30 cellular contexts compared by ENCODE assay signal in genomic region chr5:34848230-34848629, GRCh38. TPM values are rescaled to one million over a fixed set of nuclear protein-coding genes. Genes with fewer than 3 reads are reported as not detected.
"Had no signal": no experiment of that assay in that cellular context is flagged by ENCODE, and none has a peak within 500 bp of the region (broad histone marks: within the 10 kb centered on the region; RNA-seq: fewer than 3 reads in every experiment).

No MANE protein-coding gene starts in this region.

- H3K4me3 Mint-ChIP-seq: dendritic cell treated with granulocyte-macrophage colony-stimulating factor and Interleukin-4, amounts not matched to agents 40 ng/mL and 50 ng/mL, for 4 days; effector memory CD8-positive, alpha-beta T cell; endodermal cell; mesothelial cell of epicardium had no signal

- ATAC-seq: effector memory CD8-positive, alpha-beta T cell; esophagus mucosa; gastrocnemius medialis; heart right ventricle; left cardiac atrium; left lung; left ventricle myocardium superior; lower lobe of right lung; mucosa of descending colon had no signal

- H3K4me3 ChIP-seq: colonic mucosa, esophagus squamous epithelium, gastrocnemius medialis, heart right ventricle, left lung, lower lobe of right lung, mucosa of descending colon had no signal

- H3K4me1 Mint-ChIP-seq: endodermal cell had no signal

- FAIRE-seq: endometrium, islet of Langerhans, keratinocyte had no signal

- H3K4me1 ChIP-seq: colonic mucosa, esophagus squamous epithelium, gastrocnemius medialis, heart right ventricle, left lung, lower lobe of right lung had no signal

- H3K9me3 Mint-ChIP-seq: effector memory CD8-positive, alpha-beta T cell; endodermal cell had no signal

- H3K27ac Mint-ChIP-seq: dendritic cell treated with granulocyte-macrophage colony-stimulating factor and Interleukin-4, amounts not matched to agents 40 ng/mL and 50 ng/mL, for 4 days; effector memory CD8-positive, alpha-beta T cell; endodermal cell; mesothelial cell of epicardium had no signal

- H3K9me3 ChIP-seq: colonic mucosa, esophagus squamous epithelium, gastrocnemius medialis, heart right ventricle, left lung, lower lobe of right lung, mucosa of descending colon had no signal

- H3K27ac ChIP-seq: colonic mucosa, epithelial cell of prostate, esophagus squamous epithelium, gastrocnemius medialis, heart right ventricle, left lung, lower lobe of right lung had no signal

- H3K36me3 ChIP-seq: colonic mucosa, esophagus squamous epithelium, gastrocnemius medialis, heart right ventricle, left lung, lower lobe of right lung had no signal

- H3K27me3 ChIP-seq: colonic mucosa, esophagus squamous epithelium, gastrocnemius medialis, heart right ventricle, left lung had no signal

- DNase-seq: colonic mucosa; cortex of kidney; effector CD8-positive, alpha-beta T cell; effector memory CD8-positive, alpha-beta T cell; endodermal cell; erythroblast; esophagus squamous epithelium; foreskin fibroblast; foreskin melanocyte; gastrocnemius medialis; glutamatergic neuron; head of caudate nucleus; heart right ventricle; hippocampal formation; left cardiac atrium; left lung; left ventricle myocardium superior; lower lobe of right lung; mesenchymal stem cell; mucosa of descending colon had no signal

RNA-seq across cellular contexts. Expression of gene TTC23L, which starts 9.3 kb away (rescaled TPM):
- total RNA-seq: esophagus mucosa, gastrocnemius medialis, left cardiac atrium, left ventricle myocardium superior, lung microvascular endothelial cell, mesenteric fat pad, myocyte had no signal
